ENCODE assay signal across 8 cellular contexts in genomic region chr7:23680417-23681405, GRCh38.
DNase-seq lines count a peak whose midpoint lies in the region; ATAC-seq lines count a peak whose summit lies in the region.

No MANE protein-coding gene starts in this region.

- peak overlapping the region; percentile 89 to 93 for H3K4me3 Mint-ChIP-seq in effector memory CD8-positive, alpha-beta T cell

- DNase-seq in ELR (ENCODE audit: low read depth): peak; percentile 56
- peak; percentile 60 for DNase-seq in HCEC 1CT
- peak; percentile 46 to 96 (median 94) for DNase-seq in NCI-H1417 (lab: John Stamatoyannopoulos, UW)
- DNase-seq in activated CD4-positive, alpha-beta T cell treated with anti-CD3 and anti-CD28 coated beads, Interleukin-2, amount 50 U/mL, for 48 hours: peak; percentile 57 to 63
- peak; percentile 8 to 21 (median 19) for DNase-seq in effector memory CD8-positive, alpha-beta T cell
- peak; percentile 52 for DNase-seq in medulla oblongata (ENCODE audit: extremely low spot score)
- DNase-seq in stimulated activated CD4-positive, alpha-beta T cell treated with anti-CD3 and anti-CD28 coated beads, TNF-alpha, amount 100 ng/mL, for 24 hours (ENCODE audit: low read depth in 3 of 3): peak in 2 of 3 experiments; percentile 11 to 48
- DNase-seq in SKM-1 (lab: John Stamatoyannopoulos, UW; ENCODE audit: unreplicated experiment): no peak

- no peaks in the 10 kb centered on the region for H3K36me3 Mint-ChIP-seq in effector memory CD8-positive, alpha-beta T cell (ENCODE audit: insufficient read depth)

- no peaks in the 10 kb centered on the region for H3K27me3 Mint-ChIP-seq in effector memory CD8-positive, alpha-beta T cell

- peak overlapping the region; percentile 58 to 78 for H3K27ac Mint-ChIP-seq in effector memory CD8-positive, alpha-beta T cell

- H3K4me1 Mint-ChIP-seq in effector memory CD8-positive, alpha-beta T cell (ENCODE audit: low read depth in 2 of 2): peaks cover 8 to 10% of the 10 kb centered on the region in 2 donors

- ATAC-seq in effector memory CD8-positive, alpha-beta T cell (replicated peaks): peak; percentile 36

- H3K9me3 Mint-ChIP-seq in effector memory CD8-positive, alpha-beta T cell: no peaks in the 10 kb centered on the region
